Comparison of ENCODE assay signal across 35 cellular contexts in genomic region chr4:151294833-151295496, GRCh38. TPM values are rescaled to one million over a fixed set of nuclear protein-coding genes. Genes with fewer than 3 reads are reported as not detected.
DNase-seq lines count a peak whose midpoint lies in the region; ATAC-seq, FAIRE-seq and TF ChIP-seq lines count a peak whose summit lies in the region.
"Had no signal": no experiment of that assay in that cellular context is flagged by ENCODE, and none has a peak within 500 bp of the region (broad histone marks: within the 10 kb centered on the region; RNA-seq: fewer than 3 reads in every experiment).

No MANE protein-coding gene starts in this region.

- peaks cover 91% of the 10 kb centered on the region for H3K79me2 ChIP-seq in neural progenitor cell (ENCODE audit: low read depth)

- H3K4me3 ChIP-seq in iPS-20b (ENCODE audit: low read length), result no peak overlapping the region
- H3K4me3 ChIP-seq in neural progenitor cell, result no peak overlapping the region
- no peak overlapping the region for H3K4me3 ChIP-seq in breast epithelium
- H3K4me3 ChIP-seq in CD4-positive, alpha-beta memory T cell (ENCODE audit: low read length in 2 of 2), result no peak overlapping the region
- H3K4me3 ChIP-seq: A549, adrenal gland, esophagus muscularis mucosa, lower lobe of right lung, sigmoid colon, vagina had no signal

- H3K4me3 Mint-ChIP-seq in WTC11, result no peak overlapping the region
- H3K4me3 Mint-ChIP-seq in neural progenitor cell, result no peak overlapping the region
- H3K4me3 Mint-ChIP-seq in activated T-helper 2 cell treated with anti-CD3 and anti-CD28 coated beads, Interferon-gamma antibody, Interleukin-2, Interleukin-4, amounts not matched to agents 10 μg/mL and 5 μg/mL and 100 μg/mL, durations not matched to agents 14 hours and 24 hours and 36 hours (ENCODE audit: low read depth), result no peak overlapping the region
- H3K4me3 Mint-ChIP-seq in CD4-positive, alpha-beta memory T cell, result no peak overlapping the region
- H3K4me3 Mint-ChIP-seq: activated T-cell treated with anti-CD3 and anti-CD28 coated beads, Interleukin-2, amount 50 U/mL, for 72 hours; CD8-positive, alpha-beta T cell had no signal

- peak overlapping the region; percentile 39; the same call in 1 of the 2 replicates for H3K9ac ChIP-seq in iPS-20b (ENCODE audit: low read depth, low read length)
- H3K9ac ChIP-seq in neural progenitor cell, result no peak overlapping the region

- no peak overlapping the region for H3K4me2 ChIP-seq in neural progenitor cell
- H3K4me2 ChIP-seq: A549 had no signal

- H3K4me1 ChIP-seq in iPS-20b (ENCODE audit: insufficient read depth, low read length) (peaks cover 12% of the 10 kb centered on the region), neural progenitor cell (peaks cover 28% of the 10 kb centered on the region), breast epithelium (no peaks in the 10 kb centered on the region)
- no peaks in the 10 kb centered on the region for H3K4me1 ChIP-seq in CD4-positive, alpha-beta memory T cell (ENCODE audit: insufficient read depth, low read length)
- H3K4me1 ChIP-seq: adrenal gland had no signal

- no peak for TF ChIP-seq POLR2A in breast epithelium (IDR thresholded peaks at IDR 0.05)

- no peak overlapping the region for H2AFZ ChIP-seq in neural progenitor cell (replicated peaks)

- intact Hi-C loops in breast epithelium (cut with DNase I; ENCODE audit: low total_unique reads), result no loop called here
- intact Hi-C loops in activated T-helper 2 cell treated with anti-CD3 and anti-CD28 coated beads, Interferon-gamma antibody, Interleukin-2, Interleukin-4, amounts not matched to agents 10 μg/mL and 5 μg/mL and 100 μg/mL, durations not matched to agents 14 hours and 24 hours and 36 hours (cut with micrococcal nuclease), result no loop called here
- intact Hi-C loops in CD4-positive, alpha-beta memory T cell (cut with micrococcal nuclease), result no loop called here

- no peak overlapping the region for H3K27ac ChIP-seq in iPS-20b (ENCODE audit: low read length)
- no peak overlapping the region for H3K27ac ChIP-seq in neural progenitor cell
- H3K27ac ChIP-seq in breast epithelium, result no peak overlapping the region
- no peak overlapping the region for H3K27ac ChIP-seq in CD4-positive, alpha-beta memory T cell (ENCODE audit: low read depth, low read length)
- H3K27ac ChIP-seq: A549, adrenal gland, brain microvascular endothelial cell, esophagus muscularis mucosa, foreskin keratinocyte, lower lobe of right lung, sigmoid colon, vagina had no signal

- POLR2A ChIA-PET in WTC11 (lab: Charles Lee), result interaction anchor here (1.1 kb wide), 1 partner anchor 31 kb away, joined by 3 read pairs; the partner anchor contains the start of gene SH3D19
- POLR2A ChIA-PET in CD4-positive, alpha-beta memory T cell (lab: Charles Lee; ENCODE audit: partially characterized antibody), result no interaction called here

- peak; percentile 68 for ATAC-seq in WTC11
- no peak for ATAC-seq in GM18498 (IDR thresholded peaks at IDR 0.05; ENCODE audit: unreplicated experiment)
- ATAC-seq: A549; activated T-cell treated with anti-CD3 and anti-CD28 coated beads, Interleukin-2, amount 50 U/mL, for 72 hours; CD8-positive, alpha-beta T cell; foreskin keratinocyte; lower lobe of right lung had no signal

- H3F3A ChIP-seq in neural progenitor cell (ENCODE audit: low read depth), result peaks cover 25% of the 10 kb centered on the region

- H3K36me3 Mint-ChIP-seq in WTC11 (peaks cover 8% of the 10 kb centered on the region), neural progenitor cell (peaks cover 38% of the 10 kb centered on the region)
- H3K36me3 Mint-ChIP-seq in activated T-helper 2 cell treated with anti-CD3 and anti-CD28 coated beads, Interferon-gamma antibody, Interleukin-2, Interleukin-4, amounts not matched to agents 10 μg/mL and 5 μg/mL and 100 μg/mL, durations not matched to agents 14 hours and 24 hours and 36 hours (ENCODE audit: low read depth), result no peaks in the 10 kb centered on the region
- no peaks in the 10 kb centered on the region for H3K36me3 Mint-ChIP-seq in CD4-positive, alpha-beta memory T cell
- H3K36me3 Mint-ChIP-seq: CD8-positive, alpha-beta T cell had no signal

- H3K27me3 ChIP-seq in iPS-20b (ENCODE audit: insufficient read depth, low read length) (no peaks in the 10 kb centered on the region), neural progenitor cell (no peaks in the 10 kb centered on the region), breast epithelium (no peaks in the 10 kb centered on the region)
- H3K27me3 ChIP-seq in CD4-positive, alpha-beta memory T cell (ENCODE audit: insufficient read depth, low read length), result no peaks in the 10 kb centered on the region
- H3K27me3 ChIP-seq: adrenal gland, brain microvascular endothelial cell, esophagus muscularis mucosa, foreskin keratinocyte, sigmoid colon, vagina had no signal

- peak; percentile 11 for FAIRE-seq in D721Med (lab: Jason Lieb, UNC)
- FAIRE-seq: A549, colon had no signal

- TF ChIP-seq CTCF in D721Med (IDR thresholded peaks at IDR 0.05; ENCODE audit: insufficient read depth, missing control alignments), result no peak
- no peak for TF ChIP-seq CTCF in WTC11 (IDR thresholded peaks at IDR 0.05)
- TF ChIP-seq CTCF in neural progenitor cell (IDR thresholded peaks at IDR 0.05), result no peak
- TF ChIP-seq CTCF in breast epithelium (IDR thresholded peaks at IDR 0.05), result no peak

- H3K9me3 Mint-ChIP-seq in WTC11 (peaks cover 8% of the 10 kb centered on the region), neural progenitor cell (peaks cover 26% of the 10 kb centered on the region)
- no peaks in the 10 kb centered on the region for H3K9me3 Mint-ChIP-seq in activated T-helper 2 cell treated with anti-CD3 and anti-CD28 coated beads, Interferon-gamma antibody, Interleukin-2, Interleukin-4, amounts not matched to agents 10 μg/mL and 5 μg/mL and 100 μg/mL, durations not matched to agents 14 hours and 24 hours and 36 hours
- peaks cover 0 to 2% (median 0%) of the 10 kb centered on the region in 8 donors for H3K9me3 Mint-ChIP-seq in CD4-positive, alpha-beta memory T cell
- H3K9me3 Mint-ChIP-seq: activated T-cell treated with anti-CD3 and anti-CD28 coated beads, Interleukin-2, amount 50 U/mL, for 72 hours; CD8-positive, alpha-beta T cell had no signal

- DNase-seq in D721Med (ENCODE audit: insufficient read length, low spot score) (no peak), WTC11 (ENCODE audit: low spot score) (no peak), neural progenitor cell (ENCODE audit: low spot score) (no peak), breast epithelium (ENCODE audit: low spot score in 2 of 2) (no peak)
- no peak for DNase-seq in activated T-helper 2 cell treated with anti-CD3 and anti-CD28 coated beads, Interferon-gamma antibody, Interleukin-2, Interleukin-4, amounts not matched to agents 10 μg/mL and 5 μg/mL and 100 μg/mL, durations not matched to agents 14 hours and 24 hours and 36 hours (ENCODE audit: low spot score)
- no peak for DNase-seq in CD4-positive, alpha-beta memory T cell
- DNase-seq: activated CD4-positive, alpha-beta T cell treated with anti-CD3 and anti-CD28 coated beads, Interleukin-2, amount 50 U/mL, for 4 hours; activated CD4-positive, CD25-positive, alpha-beta regulatory T cell; activated naive CD4-positive, alpha-beta T cell treated with Interleukin-2 at 50 U/mL for 16 hours; activated T-cell treated with anti-CD3 and anti-CD28 coated beads, Interleukin-2, amount 50 U/mL, for 72 hours; adrenal gland; AML-193; brain microvascular endothelial cell; CD8-positive, alpha-beta T cell; DMS153; foreskin keratinocyte; GOT3; lower lobe of right lung; NCI-H1105; NCI-H2029; NCI-H345; posterior cingulate gyrus; sigmoid colon; stimulated activated CD4-positive, alpha-beta T cell treated with anti-CD3 and anti-CD28 coated beads, Interleukin-4, amount 100 ng/mL, for 4 hours; stimulated activated naive CD4-positive, alpha-beta T cell; T-helper 1 cell had no signal

- H3K27ac Mint-ChIP-seq in WTC11, result peak overlapping the region; percentile 25
- peak overlapping the region; percentile 0 for H3K27ac Mint-ChIP-seq in neural progenitor cell
- H3K27ac Mint-ChIP-seq in activated T-helper 2 cell treated with anti-CD3 and anti-CD28 coated beads, Interferon-gamma antibody, Interleukin-2, Interleukin-4, amounts not matched to agents 10 μg/mL and 5 μg/mL and 100 μg/mL, durations not matched to agents 14 hours and 24 hours and 36 hours, result no peak overlapping the region
- peak overlapping the region in 1 of 7 donors; percentile 53 for H3K27ac Mint-ChIP-seq in CD4-positive, alpha-beta memory T cell
- H3K27ac Mint-ChIP-seq: activated T-cell treated with anti-CD3 and anti-CD28 coated beads, Interleukin-2, amount 50 U/mL, for 72 hours; CD8-positive, alpha-beta T cell had no signal

- H3K36me3 ChIP-seq in iPS-20b (ENCODE audit: insufficient read depth, low read depth, low read length) (no peaks in the 10 kb centered on the region), neural progenitor cell (peaks cover 10% of the 10 kb centered on the region), breast epithelium (no peaks in the 10 kb centered on the region)
- no peaks in the 10 kb centered on the region for H3K36me3 ChIP-seq in CD4-positive, alpha-beta memory T cell (ENCODE audit: insufficient read depth, low read length)
- H3K36me3 ChIP-seq: adrenal gland, brain microvascular endothelial cell, esophagus muscularis mucosa, lower lobe of right lung, sigmoid colon, vagina had no signal

- H3K27me3 Mint-ChIP-seq in WTC11 (ENCODE audit: low read depth) (no peaks in the 10 kb centered on the region), neural progenitor cell (ENCODE audit: insufficient read depth, low read depth) (peaks cover 2% of the 10 kb centered on the region)
- H3K27me3 Mint-ChIP-seq in activated T-helper 2 cell treated with anti-CD3 and anti-CD28 coated beads, Interferon-gamma antibody, Interleukin-2, Interleukin-4, amounts not matched to agents 10 μg/mL and 5 μg/mL and 100 μg/mL, durations not matched to agents 14 hours and 24 hours and 36 hours (ENCODE audit: low read depth), result no peaks in the 10 kb centered on the region
- H3K27me3 Mint-ChIP-seq in CD4-positive, alpha-beta memory T cell, result peaks cover 0 to 5% of the 10 kb centered on the region in 2 donors

- H4K20me1 ChIP-seq in neural progenitor cell (ENCODE audit: low read depth), result peaks cover 11% of the 10 kb centered on the region

- no peaks in the 10 kb centered on the region for H3K9me3 ChIP-seq in iPS-20b (ENCODE audit: insufficient read depth, low read depth, low read length)
- no peaks in the 10 kb centered on the region for H3K9me3 ChIP-seq in neural progenitor cell (ENCODE audit: low read depth)
- no peaks in the 10 kb centered on the region for H3K9me3 ChIP-seq in breast epithelium
- H3K9me3 ChIP-seq in CD4-positive, alpha-beta memory T cell (ENCODE audit: control insufficient read depth in 1 of 2, low read length in 2 of 2), result no peaks in the 10 kb centered on the region
- H3K9me3 ChIP-seq: A549, adrenal gland, esophagus muscularis mucosa, lower lobe of right lung, sigmoid colon, vagina had no signal

- H3K4me1 Mint-ChIP-seq in WTC11 (peaks cover 30% of the 10 kb centered on the region), neural progenitor cell (peaks cover 8% of the 10 kb centered on the region)
- no peaks in the 10 kb centered on the region for H3K4me1 Mint-ChIP-seq in activated T-helper 2 cell treated with anti-CD3 and anti-CD28 coated beads, Interferon-gamma antibody, Interleukin-2, Interleukin-4, amounts not matched to agents 10 μg/mL and 5 μg/mL and 100 μg/mL, durations not matched to agents 14 hours and 24 hours and 36 hours (ENCODE audit: low read depth)
- H3K4me1 Mint-ChIP-seq in CD4-positive, alpha-beta memory T cell, result no peaks in the 10 kb centered on the region

- CTCF ChIA-PET in WTC11 (lab: Charles Lee), result interaction anchor here (0.7 to 2.5 kb wide), 3 partner anchors 18 to 817 kb away, joined by 3 to 9 read pairs (median 4); partner anchors contain the start of gene PRSS48
- CTCF ChIA-PET in CD4-positive, alpha-beta memory T cell (lab: Charles Lee; ENCODE audit: partially characterized antibody), result no interaction called here

RNA-seq across cellular contexts. Expression of gene PRSS48, which starts 18.0 kb away (rescaled TPM):
- total RNA-seq in WTC11 (2021) (not detected in 3 replicates), neural progenitor cell (ENCODE audit: low replicate concordance) (not detected in 2 replicates), breast epithelium (not detected)
- not detected in 2 replicates for total RNA-seq in activated T-helper 2 cell treated with anti-CD3 and anti-CD28 coated beads, Interferon-gamma antibody, Interleukin-2, Interleukin-4, amounts not matched to agents 10 μg/mL and 5 μg/mL and 100 μg/mL, durations not matched to agents 14 hours and 24 hours and 36 hours
- total RNA-seq in CD4-positive, alpha-beta memory T cell, result not detected
- not detected for polyA plus RNA-seq in CD4-positive, alpha-beta memory T cell
- total RNA-seq: activated T-cell treated with anti-CD3 and anti-CD28 coated beads, Interleukin-2, amount 50 U/mL, for 72 hours; adrenal gland; CD8-positive, alpha-beta T cell; esophagus muscularis mucosa; foreskin keratinocyte; lower lobe of right lung; RPMI7951; sigmoid colon; SK-MEL-5; temporal lobe; vagina had no signal
- polyA plus RNA-seq: A549, adrenal gland, foreskin keratinocyte, sigmoid colon had no signal

RNA-seq across cellular contexts. Expression of gene SH3D19, which starts 30.4 kb away (rescaled TPM):
- total RNA-seq in WTC11 (2021), result 39.2 to 41.6 TPM (median 41.4 TPM) in 3 replicates
- 38.3 and 39.3 TPM in 2 replicates for total RNA-seq in neural progenitor cell (ENCODE audit: low replicate concordance)
- 100 to 1,000 TPM in 2 of 3 donors, 10 to 100 TPM in 1; 82.9 to 297 (median 113) TPM for total RNA-seq in breast epithelium
- not detected in 2 replicates for total RNA-seq in activated T-helper 2 cell treated with anti-CD3 and anti-CD28 coated beads, Interferon-gamma antibody, Interleukin-2, Interleukin-4, amounts not matched to agents 10 μg/mL and 5 μg/mL and 100 μg/mL, durations not matched to agents 14 hours and 24 hours and 36 hours
- 1 to 10 TPM in 1 of 2 experiments, under 1 TPM in 1; 0.11 to 1.0 TPM for total RNA-seq in CD4-positive, alpha-beta memory T cell
- 1 to 10 TPM in 1 of 2 donors, under 1 TPM in 1; 0.56 to 1.4 TPM for polyA plus RNA-seq in CD4-positive, alpha-beta memory T cell

Comparison
In these comparisons a context has a peak if more than half of its experiments do, and no peak if none do; other contexts are left out.
1. RNA of gene SH3D19, which starts 30.4 kb away (total RNA-seq): 82.9 to 297 TPM in breast epithelium, 39.2 to 41.6 TPM in WTC11 and 38.3 to 39.3 TPM in neural progenitor cell; 0.11 to 1.0 TPM in CD4-positive, alpha-beta memory T cell and not detected in activated T-helper 2 cell treated with anti-CD3 and anti-CD28 coated beads, Interferon-gamma antibody, Interleukin-2, Interleukin-4, amounts not matched to agents 10 μg/mL and 5 μg/mL and 100 μg/mL, durations not matched to agents 14 hours and 24 hours and 36 hours; every median in the first group is over 10 times any median in the second.